ENCODE assay signal across 3 cellular contexts in genomic region chr2:64021578-64021977, GRCh38.
TF ChIP-seq lines count a peak whose summit lies in the region.

No MANE protein-coding gene starts in this region.

TF ChIP-seq in SK-N-SH, 30 proteins besides CTCF, POLR2A, EP300 and RAD21:
- no peak for TF ChIP-seq IRF3 (IDR thresholded peaks at IDR 0.05; ENCODE audit: low read depth, low read length)
TF ChIP-seq in SK-N-SH: peak in this region for 0.

TF ChIP-seq in SK-N-SH treated with all-trans-retinoic acid at 6 μM for 48 hours, 23 proteins besides CTCF, POLR2A, EP300 and RAD21:
- TF ChIP-seq OSR1 (CRISPR knock-in tag; IDR thresholded peaks at IDR 0.05) (no peak), ESRRG (CRISPR knock-in tag; IDR thresholded peaks at IDR 0.05) (no peak), ISL1 (CRISPR knock-in tag; IDR thresholded peaks at IDR 0.05) (no peak), ARNTL (CRISPR knock-in tag; IDR thresholded peaks at IDR 0.05; ENCODE audit: borderline replicate concordance, low read depth) (no peak), ZNF8 (CRISPR knock-in tag; IDR thresholded peaks at IDR 0.05) (no peak), SNAI2 (CRISPR knock-in tag; IDR thresholded peaks at IDR 0.05) (no peak), ZFP3 (CRISPR knock-in tag; IDR thresholded peaks at IDR 0.05) (no peak), PPARA (CRISPR knock-in tag; IDR thresholded peaks at IDR 0.05; ENCODE audit: borderline replicate concordance) (no peak)
- TF ChIP-seq, protein P1, sequence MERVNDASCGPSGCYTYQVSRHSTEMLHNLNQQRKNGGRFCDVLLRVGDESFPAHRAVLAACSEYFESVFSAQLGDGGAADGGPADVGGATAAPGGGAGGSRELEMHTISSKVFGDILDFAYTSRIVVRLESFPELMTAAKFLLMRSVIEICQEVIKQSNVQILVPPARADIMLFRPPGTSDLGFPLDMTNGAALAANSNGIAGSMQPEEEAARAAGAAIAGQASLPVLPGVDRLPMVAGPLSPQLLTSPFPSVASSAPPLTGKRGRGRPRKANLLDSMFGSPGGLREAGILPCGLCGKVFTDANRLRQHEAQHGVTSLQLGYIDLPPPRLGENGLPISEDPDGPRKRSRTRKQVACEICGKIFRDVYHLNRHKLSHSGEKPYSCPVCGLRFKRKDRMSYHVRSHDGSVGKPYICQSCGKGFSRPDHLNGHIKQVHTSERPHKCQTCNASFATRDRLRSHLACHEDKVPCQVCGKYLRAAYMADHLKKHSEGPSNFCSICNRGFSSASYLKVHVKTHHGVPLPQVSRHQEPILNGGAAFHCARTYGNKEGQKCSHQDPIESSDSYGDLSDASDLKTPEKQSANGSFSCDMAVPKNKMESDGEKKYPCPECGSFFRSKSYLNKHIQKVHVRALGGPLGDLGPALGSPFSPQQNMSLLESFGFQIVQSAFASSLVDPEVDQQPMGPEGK (CRISPR knock-in tag; IDR thresholded peaks at IDR 0.05; ENCODE audit: borderline replicate concordance): no peak

TF ChIP-seq in endothelial cell of umbilical vein, 7 proteins besides CTCF, POLR2A, EP300 and RAD21:
- no peak for TF ChIP-seq GATA2 (IDR thresholded peaks at IDR 0.05; ENCODE audit: insufficient read depth, insufficient read length, low read depth, low read length)
- no peak for TF ChIP-seq POLR2AphosphoS5 (IDR thresholded peaks at IDR 0.05; ENCODE audit: insufficient read depth, low read depth, low read length)
- TF ChIP-seq, protein P2, sequence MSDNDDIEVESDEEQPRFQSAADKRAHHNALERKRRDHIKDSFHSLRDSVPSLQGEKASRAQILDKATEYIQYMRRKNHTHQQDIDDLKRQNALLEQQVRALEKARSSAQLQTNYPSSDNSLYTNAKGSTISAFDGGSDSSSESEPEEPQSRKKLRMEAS (IDR thresholded peaks at IDR 0.05; ENCODE audit: insufficient read depth, insufficient read length): no peak
- no peak for TF ChIP-seq EZH2 (IDR thresholded peaks at IDR 0.05; ENCODE audit: borderline replicate concordance, low read depth, low read length, severe bottlenecking)
- TF ChIP-seq FOS (IDR thresholded peaks at IDR 0.05; ENCODE audit: borderline replicate concordance, insufficient read depth, low read length): no peak
- no peak for TF ChIP-seq MYC (IDR thresholded peaks at IDR 0.05; ENCODE audit: low read depth, low read length)
- no peak for TF ChIP-seq JUN (IDR thresholded peaks at IDR 0.05; ENCODE audit: borderline replicate concordance, insufficient read depth, insufficient read length, low read depth)
